ENCODE assay signal across 1 cellular context in genomic region chr10:1037098-1037497, GRCh38.
TF ChIP-seq lines count a peak whose summit lies in the region.

No MANE protein-coding gene starts in this region.

TF ChIP-seq in GM23338, 12 proteins besides CTCF, POLR2A, EP300 and RAD21 (continued from another document):
- no peak for TF ChIP-seq ZNF462 (CRISPR knock-in tag; IDR thresholded peaks at IDR 0.05)
- TF ChIP-seq POLR2AphosphoS5 (IDR thresholded peaks at IDR 0.05; ENCODE audit: low read depth), result no peak
- TF ChIP-seq EZH2phosphoT487 (IDR thresholded peaks at IDR 0.05; ENCODE audit: unreplicated experiment), result no peak
TF ChIP-seq in GM23338: peak in this region for 0.
